Comparison of ENCODE assay signal across 13 cellular contexts in genomic region chr20:24738981-24739633, GRCh38.
DNase-seq lines count a peak whose midpoint lies in the region; ATAC-seq and TF ChIP-seq lines count a peak whose summit lies in the region.
"Had no signal": no experiment of that assay in that cellular context is flagged by ENCODE, and none has a peak within 500 bp of the region (broad histone marks: within the 10 kb centered on the region; RNA-seq: fewer than 3 reads in every experiment).

No MANE protein-coding gene starts in this region.

- WGBS in heart left ventricle, 4 donors: 74 to 85% (median 78%) methylated on average over 7 of the region's 7 CpGs

- H3K36me3 Mint-ChIP-seq in CD4-positive, alpha-beta memory T cell: no peaks in the 10 kb centered on the region

- peaks cover 10 to 17% (median 16%) of the 10 kb centered on the region in 4 donors for H3K4me1 Mint-ChIP-seq in CD4-positive, alpha-beta memory T cell

- ATAC-seq in GM18870 (IDR thresholded peaks at IDR 0.05; ENCODE audit: unreplicated experiment) (peak; percentile 73), HG02852 (IDR thresholded peaks at IDR 0.05; ENCODE audit: unreplicated experiment) (peak; percentile 68), heart left ventricle (no peak), HG03108 (IDR thresholded peaks at IDR 0.05; ENCODE audit: unreplicated experiment) (no peak)

- no peaks in the 10 kb centered on the region for H3K27me3 ChIP-seq in CD4-positive, alpha-beta memory T cell (ENCODE audit: insufficient read depth, low read length)
- no peaks in the 10 kb centered on the region for H3K27me3 ChIP-seq in heart left ventricle
- H3K27me3 ChIP-seq: suprapubic skin had no signal

- POLR2A ChIA-PET in CD4-positive, alpha-beta memory T cell (lab: Charles Lee; ENCODE audit: partially characterized antibody): no interaction called here

- no peaks in the 10 kb centered on the region for H3K9me3 ChIP-seq in CD4-positive, alpha-beta memory T cell (ENCODE audit: control insufficient read depth in 1 of 2, low read length in 2 of 2)
- no peaks in the 10 kb centered on the region for H3K9me3 ChIP-seq in heart left ventricle
- H3K9me3 ChIP-seq: suprapubic skin had no signal

- TF ChIP-seq CTCF in astrocyte of the spinal cord (IDR thresholded peaks at IDR 0.05; ENCODE audit: low read depth, low read length) (no peak), heart left ventricle (IDR thresholded peaks at IDR 0.05) (no peak)

- peak in 2 of 5 donors; percentile 10 to 14 for DNase-seq in CD4-positive, alpha-beta memory T cell
- DNase-seq in astrocyte of the spinal cord (ENCODE audit: low read depth, low spot score) (peak; percentile 16), HuH-7.5 (ENCODE audit: low spot score) (no peak), heart left ventricle (no peak), middle frontal gyrus (ENCODE audit: extremely low spot score, low spot score) (no peak)
- DNase-seq: activated CD4-positive, alpha-beta T cell treated with anti-CD3 and anti-CD28 coated beads for 1 hour; NCI-H2029 treated with DMSO at 0.1 percent for 48 hours; occipital lobe; stimulated activated CD4-positive, alpha-beta T cell treated with anti-CD3 and anti-CD28 coated beads, Interleukin-1b, Interleukin-23, amount 100 ng/mL, for 48 hours had no signal

- no peaks in the 10 kb centered on the region for H3K36me3 ChIP-seq in CD4-positive, alpha-beta memory T cell (ENCODE audit: insufficient read depth, low read length)
- H3K36me3 ChIP-seq in heart left ventricle: no peaks in the 10 kb centered on the region
- H3K36me3 ChIP-seq: suprapubic skin had no signal

- no peaks in the 10 kb centered on the region for H3K9me3 Mint-ChIP-seq in CD4-positive, alpha-beta memory T cell

- peak overlapping the region in 6 of 7 donors; percentile 54 to 92 (median 72) for H3K27ac Mint-ChIP-seq in CD4-positive, alpha-beta memory T cell

- H3K4me1 ChIP-seq in CD4-positive, alpha-beta memory T cell (ENCODE audit: insufficient read depth, low read length): peaks cover 6% of the 10 kb centered on the region
- H3K4me1 ChIP-seq in heart left ventricle: peaks cover 0 to 9% (median 0%) of the 10 kb centered on the region in 12 donors
- H3K4me1 ChIP-seq: suprapubic skin had no signal

- in situ Hi-C loops in astrocyte of the spinal cord (cut with HindIII; ENCODE audit: low sequenced_read_pairs): no loop called here

- no peak for TF ChIP-seq POLR2A in heart left ventricle (IDR thresholded peaks at IDR 0.05)

- H3K4me3 Mint-ChIP-seq in CD4-positive, alpha-beta memory T cell: peak overlapping the region; percentile 34 to 80 (median 70)

- CTCF ChIA-PET in CD4-positive, alpha-beta memory T cell (lab: Charles Lee; ENCODE audit: partially characterized antibody): no interaction called here

- H3K27ac ChIP-seq in CD4-positive, alpha-beta memory T cell (ENCODE audit: low read depth, low read length): no peak overlapping the region
- H3K27ac ChIP-seq in heart left ventricle: no peak overlapping the region
- H3K27ac ChIP-seq: suprapubic skin had no signal

- H3K4me3 ChIP-seq in CD4-positive, alpha-beta memory T cell (ENCODE audit: low read length in 2 of 2): no peak overlapping the region
- H3K4me3 ChIP-seq in astrocyte of the spinal cord (ENCODE audit: low read depth, low read length): no peak overlapping the region
- H3K4me3 ChIP-seq in heart left ventricle: no peak overlapping the region
- H3K4me3 ChIP-seq: suprapubic skin had no signal

- H3K27me3 Mint-ChIP-seq in CD4-positive, alpha-beta memory T cell: no peaks in the 10 kb centered on the region

- intact Hi-C loops in CD4-positive, alpha-beta memory T cell (cut with micrococcal nuclease): no loop called here
- intact Hi-C loops in heart left ventricle (cut with DNase I): no loop called here

Comparison
In these comparisons a context has a peak if more than half of its experiments do, and no peak if none do; other contexts are left out.
1. ATAC-seq: peak in GM18870 (single experiment) and HG02852 (single experiment); none in heart left ventricle (0 of 4) and HG03108 (single experiment).